ENCODE assay signal across 16 cellular contexts in genomic region chr6:151088599-151088935, GRCh38.
"Had no signal": no experiment of that assay in that cellular context is flagged by ENCODE, and none has a peak within 500 bp of the region (broad histone marks: within the 10 kb centered on the region; RNA-seq: fewer than 3 reads in every experiment).

No MANE protein-coding gene starts in this region.

- H3K27ac ChIP-seq: skin epidermis, suprapubic skin had no signal

- H3K9me3 Mint-ChIP-seq: activated T-helper 17 cell treated with anti-CD3 and anti-CD28 coated beads, Interleukin-2, amount 50 U/mL, for 72 hours; type B pancreatic cell had no signal

- H3K4me3 Mint-ChIP-seq: activated T-helper 17 cell treated with anti-CD3 and anti-CD28 coated beads, Interleukin-2, amount 50 U/mL, for 72 hours had no signal

- H3K4me3 ChIP-seq: esophagus squamous epithelium, skin epidermis, suprapubic skin had no signal

- H3K27me3 Mint-ChIP-seq: activated T-helper 17 cell treated with anti-CD3 and anti-CD28 coated beads, Interleukin-2, amount 50 U/mL, for 72 hours; type B pancreatic cell had no signal

- H3K4me1 ChIP-seq: esophagus squamous epithelium, suprapubic skin had no signal

- ATAC-seq: activated T-helper 17 cell treated with anti-CD3 and anti-CD28 coated beads, Interleukin-2, amount 50 U/mL, for 72 hours had no signal

- H3K27ac Mint-ChIP-seq: activated T-helper 17 cell treated with anti-CD3 and anti-CD28 coated beads, Interleukin-2, amount 50 U/mL, for 72 hours; type B pancreatic cell had no signal

- DNase-seq: activated CD4-positive, CD25-positive, alpha-beta regulatory T cell treated with anti-CD3 and anti-CD28 coated beads, Interleukin-2, amount 50 U/mL, for 72 hours; activated naive CD4-positive, alpha-beta T cell treated with Interleukin-2 at 50 U/mL for 16 hours; aorta; effector CD4-positive, alpha-beta T cell; esophagus squamous epithelium; midbrain; stimulated activated CD4-positive, alpha-beta T cell treated with anti-CD3 and anti-CD28 coated beads, Interleukin-4, amount 100 ng/mL, for 4 hours; stimulated activated CD8-positive, alpha-beta memory T cell treated with anti-CD3 and anti-CD28 coated beads, Interleukin-4, amount 100 ng/mL, for 48 hours; stimulated activated naive CD4-positive, alpha-beta T cell treated with Interleukin-2 at 50 U/mL for 16 hours; T1000 had no signal

- H3K36me3 ChIP-seq: esophagus squamous epithelium, suprapubic skin had no signal

- FAIRE-seq: bronchial epithelial cell, colon had no signal

- H3K27me3 ChIP-seq: esophagus squamous epithelium, suprapubic skin had no signal

- H3K9me3 ChIP-seq: esophagus squamous epithelium, suprapubic skin had no signal

- H3K4me1 Mint-ChIP-seq: activated T-helper 17 cell treated with anti-CD3 and anti-CD28 coated beads, Interleukin-2, amount 50 U/mL, for 72 hours had no signal
